10 cellular contexts compared by ENCODE assay signal in the genomic region with DNA sequence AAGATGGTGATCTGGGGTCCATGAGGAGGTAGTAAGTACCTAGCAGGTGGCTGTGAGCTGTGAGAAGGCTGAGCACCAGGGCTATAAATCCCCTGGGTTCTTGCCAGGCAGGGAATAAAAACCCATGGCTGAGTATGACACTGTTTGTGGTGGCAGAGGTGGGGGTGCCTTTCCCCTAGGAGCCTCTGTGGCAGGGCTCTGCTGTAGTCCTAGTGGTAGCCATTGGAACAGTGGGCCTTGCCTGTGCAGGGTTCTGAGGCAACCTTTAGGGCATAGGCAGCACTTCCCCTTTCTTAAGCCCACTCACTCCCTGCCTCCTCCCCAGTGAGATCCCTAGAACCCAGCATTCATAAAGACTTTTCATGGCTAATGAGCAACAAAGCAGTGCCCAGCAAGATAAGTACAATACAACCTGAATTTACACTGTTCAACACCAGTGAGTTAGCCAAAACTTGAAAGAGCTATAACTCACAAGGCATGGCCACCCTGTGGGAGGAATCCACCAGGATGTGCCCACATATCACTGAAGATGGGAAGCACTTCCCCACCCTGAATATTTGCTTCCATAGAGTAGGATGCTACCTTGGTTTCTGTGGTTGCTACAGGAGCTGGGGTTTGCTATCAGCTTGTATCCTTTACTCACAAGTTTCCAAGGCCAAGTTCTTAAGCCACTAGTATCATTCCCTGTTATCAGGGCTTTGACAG.
A peak's percentile ranks its signal among the peaks of the same experiment; 100 is the strongest.
DNase-seq lines count a peak whose midpoint lies in the region; ATAC-seq and TF ChIP-seq lines count a peak whose summit lies in the region.
"Had no signal": no experiment of that assay in that cellular context is flagged by ENCODE, and none has a peak within 500 bp of the region (broad histone marks: within the 10 kb centered on the region; RNA-seq: fewer than 3 reads in every experiment).

No MANE protein-coding gene starts in this region.

- H3K4me1 ChIP-seq in transverse colon: peaks cover 10 to 82% (median 43%) of the 10 kb centered on the region in 4 donors

- no peak for TF ChIP-seq EP300 in transverse colon (IDR thresholded peaks at IDR 0.05; ENCODE audit: low read depth)

- peaks cover 3% of the 10 kb centered on the region for H3K4me1 Mint-ChIP-seq in activated naive CD8-positive, alpha-beta T cell treated with anti-CD3 and anti-CD28 coated beads, Interleukin-2, amount 50 U/mL, for 24 hours
- no peaks in the 10 kb centered on the region for H3K4me1 Mint-ChIP-seq in activated naive CD8-positive, alpha-beta T cell treated with anti-CD3 and anti-CD28 coated beads for 36 hours

- no peaks in the 10 kb centered on the region for H3K9me3 Mint-ChIP-seq in activated naive CD8-positive, alpha-beta T cell treated with anti-CD3 and anti-CD28 coated beads, Interleukin-2, amount 50 U/mL, for 24 hours
- no peaks in the 10 kb centered on the region for H3K9me3 Mint-ChIP-seq in activated naive CD8-positive, alpha-beta T cell treated with anti-CD3 and anti-CD28 coated beads for 36 hours

- no peaks in the 10 kb centered on the region for H3K36me3 Mint-ChIP-seq in activated naive CD8-positive, alpha-beta T cell treated with anti-CD3 and anti-CD28 coated beads, Interleukin-2, amount 50 U/mL, for 24 hours (ENCODE audit: low read depth)
- H3K36me3 Mint-ChIP-seq in activated naive CD8-positive, alpha-beta T cell treated with anti-CD3 and anti-CD28 coated beads for 36 hours: no peaks in the 10 kb centered on the region

- H3K27me3 Mint-ChIP-seq in activated naive CD8-positive, alpha-beta T cell treated with anti-CD3 and anti-CD28 coated beads, Interleukin-2, amount 50 U/mL, for 24 hours: no peaks in the 10 kb centered on the region
- no peaks in the 10 kb centered on the region for H3K27me3 Mint-ChIP-seq in activated naive CD8-positive, alpha-beta T cell treated with anti-CD3 and anti-CD28 coated beads for 36 hours

- H3K27me3 ChIP-seq in transverse colon: no peaks in the 10 kb centered on the region

- no peak overlapping the region for H3K27ac Mint-ChIP-seq in activated naive CD8-positive, alpha-beta T cell treated with anti-CD3 and anti-CD28 coated beads, Interleukin-2, amount 50 U/mL, for 24 hours
- no peak overlapping the region for H3K27ac Mint-ChIP-seq in activated naive CD8-positive, alpha-beta T cell treated with anti-CD3 and anti-CD28 coated beads for 36 hours

- in situ Hi-C loops in transverse colon (cut with MboI; ENCODE audit: low pct_ligation_motif_present in 1 of 4, low pct_unique_long_range_greater_than_20kb in 1 of 4, low sequenced_read_pairs in 3 of 4): no loop called here

- no peak overlapping the region for H3K4me3 Mint-ChIP-seq in activated naive CD8-positive, alpha-beta T cell treated with anti-CD3 and anti-CD28 coated beads, Interleukin-2, amount 50 U/mL, for 24 hours
- H3K4me3 Mint-ChIP-seq in activated naive CD8-positive, alpha-beta T cell treated with anti-CD3 and anti-CD28 coated beads for 36 hours: no peak overlapping the region

- H3K4me3 ChIP-seq in transverse colon: no peak overlapping the region

- H3K36me3 ChIP-seq in transverse colon: no peaks in the 10 kb centered on the region

- peak; percentile 54 for ATAC-seq in activated naive CD8-positive, alpha-beta T cell treated with anti-CD3 and anti-CD28 coated beads, Interleukin-2, amount 50 U/mL, for 24 hours
- ATAC-seq in HG03159 (IDR thresholded peaks at IDR 0.05; ENCODE audit: unreplicated experiment): peak; percentile 62
- no peak for ATAC-seq in left lobe of liver

- no peaks in the 10 kb centered on the region for H3K9me3 ChIP-seq in transverse colon

- TF ChIP-seq POLR2A in transverse colon (IDR thresholded peaks at IDR 0.05): no peak

- no peak for DNase-seq in activated naive CD8-positive, alpha-beta T cell treated with anti-CD3 and anti-CD28 coated beads, Interleukin-2, amount 50 U/mL, for 24 hours
- no peak for DNase-seq in activated naive CD8-positive, alpha-beta T cell treated with anti-CD3 and anti-CD28 coated beads for 36 hours
- DNase-seq in UCSD-AML1 (lab: John Stamatoyannopoulos, UW; ENCODE audit: unreplicated experiment) (peak; percentile 68), transverse colon (peak; percentile 65), left lobe of liver (ENCODE audit: low spot score) (no peak), HCEC 1CT (no peak)
- DNase-seq in activated effector memory CD4-positive, alpha-beta T cell treated with Interleukin-2 at 50 U/mL for 16 hours: no peak
- DNase-seq: C1 segment of cervical spinal cord had no signal

- intact Hi-C loops in transverse colon (cut with DNase I; ENCODE audit: low total_unique reads): no loop called here

- TF ChIP-seq CTCF in transverse colon (IDR thresholded peaks at IDR 0.05): peak in 2 of 5 experiments; percentile 25 to 52

- peak overlapping the region; percentile 48 to 81 (median 80) for H3K27ac ChIP-seq in transverse colon
- H3K27ac ChIP-seq: KMS-11 had no signal

Comparison
In these comparisons a context has a peak if more than half of its experiments do, and no peak if none do; other contexts are left out.
1. DNase-seq: peak in UCSD-AML1 (single experiment) and transverse colon (single experiment); none in activated naive CD8-positive, alpha-beta T cell treated with anti-CD3 and anti-CD28 coated beads, Interleukin-2, amount 50 U/mL, for 24 hours (single experiment), activated naive CD8-positive, alpha-beta T cell treated with anti-CD3 and anti-CD28 coated beads for 36 hours (single experiment), left lobe of liver (single experiment), HCEC 1CT (single experiment) and activated effector memory CD4-positive, alpha-beta T cell treated with Interleukin-2 at 50 U/mL for 16 hours (single experiment).